ENCODE assay signal across 11 cellular contexts in the genomic region with DNA sequence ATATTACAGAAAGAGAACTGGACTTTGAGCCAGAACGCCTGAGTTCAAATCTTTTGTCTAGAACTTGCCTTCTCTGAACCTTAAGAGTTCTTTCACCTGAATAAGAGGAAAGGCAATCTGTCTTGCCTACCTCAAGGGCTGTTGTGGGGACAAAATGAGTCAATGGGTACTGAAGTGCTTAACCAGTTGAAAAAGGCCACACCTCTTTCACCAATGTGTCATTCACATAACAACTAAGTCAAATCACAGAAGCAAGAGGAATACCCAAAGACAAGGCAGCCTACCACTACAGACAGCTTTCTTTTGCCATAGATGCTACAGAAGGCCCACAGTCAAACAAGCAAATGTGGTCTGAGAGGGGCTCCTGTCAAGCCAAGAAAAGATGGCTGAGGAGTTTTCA. TPM values are rescaled to one million over a fixed set of nuclear protein-coding genes. Genes with fewer than 3 reads are reported as not detected.
DNase-seq lines count a peak whose midpoint lies in the region; ATAC-seq, FAIRE-seq and TF ChIP-seq lines count a peak whose summit lies in the region.
"Had no signal": no experiment of that assay in that cellular context is flagged by ENCODE, and none has a peak within 500 bp of the region (broad histone marks: within the 10 kb centered on the region; RNA-seq: fewer than 3 reads in every experiment).

No MANE protein-coding gene starts in this region.

- no peaks in the 10 kb centered on the region for H3K9me3 ChIP-seq in DND-41 (ENCODE audit: insufficient read depth, low read length, severe bottlenecking)
- no peaks in the 10 kb centered on the region for H3K9me3 ChIP-seq in Karpas-422 (ENCODE audit: low read length)

- no peaks in the 10 kb centered on the region for H3K27me3 ChIP-seq in DND-41 (ENCODE audit: insufficient read depth, low read length, poor library complexity)
- no peaks in the 10 kb centered on the region for H3K27me3 ChIP-seq in Karpas-422 (ENCODE audit: low read length)
- no peaks in the 10 kb centered on the region for H3K27me3 ChIP-seq in kidney epithelial cell (ENCODE audit: control insufficient read depth, insufficient read depth, low read length)

- no peak for ATAC-seq in DND-41 (ENCODE audit: insufficient read depth, low read depth)
- no peak for ATAC-seq in HG03571 (IDR thresholded peaks at IDR 0.05; ENCODE audit: unreplicated experiment)

- H2AFZ ChIP-seq in DND-41 (ENCODE audit: low read depth, low read length), result no peak overlapping the region
- no peak overlapping the region for H2AFZ ChIP-seq in Karpas-422 (ENCODE audit: low read length)

- no peaks in the 10 kb centered on the region for H3K9me2 ChIP-seq in Karpas-422 (replicated peaks; ENCODE audit: insufficient read depth, low read length)

- no peaks in the 10 kb centered on the region for H4K20me1 ChIP-seq in DND-41 (ENCODE audit: insufficient read depth, low read length)
- peaks cover 8% of the 10 kb centered on the region; the same call in 1 of the 2 replicates for H4K20me1 ChIP-seq in Karpas-422 (ENCODE audit: insufficient read depth, low read depth, low read length)

- no peak overlapping the region for H3K4me2 ChIP-seq in DND-41 (ENCODE audit: insufficient read depth, low read length)
- no peak overlapping the region for H3K4me2 ChIP-seq in Karpas-422 (ENCODE audit: low read depth, low read length, poor library complexity, severe bottlenecking)
- H3K4me2 ChIP-seq: KMS-11 had no signal

- FAIRE-seq in GM19239 (lab: Jason Lieb, UNC), result peak; percentile 78

- no peak for DNase-seq in DND-41
- no peak for DNase-seq in GM19239 (ENCODE audit: insufficient read length, low spot score)
- DNase-seq in Karpas-422, result no peak
- DNase-seq in kidney epithelial cell (ENCODE audit: low read depth), result peak; percentile 31
- no peak for DNase-seq in NCI-H1694 treated with DMSO at 0.1 percent for 48 hours (lab: John Stamatoyannopoulos, UW)
- DNase-seq in EL, result no peak
- no peak for DNase-seq in NCI-H1105 (lab: John Stamatoyannopoulos, UW)
- DNase-seq: effector CD4-positive, alpha-beta T cell; GOT3 had no signal

- H3K36me3 ChIP-seq in DND-41 (ENCODE audit: insufficient read depth, low read length) (peaks cover 37% of the 10 kb centered on the region), Karpas-422 (ENCODE audit: insufficient read depth, low read length) (peaks cover 14% of the 10 kb centered on the region), kidney epithelial cell (ENCODE audit: control insufficient read depth, insufficient read depth, low read length) (no peaks in the 10 kb centered on the region)

- H3K4me3 ChIP-seq in DND-41 (ENCODE audit: low read depth in 1 of 2, low read length in 2 of 2) (no peak overlapping the region), Karpas-422 (ENCODE audit: low read length) (no peak overlapping the region), kidney epithelial cell (ENCODE audit: low read depth, low read length) (no peak overlapping the region)

- no peak for TF ChIP-seq CTCF in DND-41 (IDR thresholded peaks at IDR 0.05; ENCODE audit: borderline replicate concordance, extremely low read depth, low read length, poor library complexity, severe bottlenecking)
- TF ChIP-seq CTCF in kidney epithelial cell (IDR thresholded peaks at IDR 0.05; ENCODE audit: insufficient read depth, low read length, poor library complexity, severe bottlenecking), result no peak

- H3K4me1 ChIP-seq in DND-41 (ENCODE audit: insufficient read depth, low read length) (peaks cover 85% of the 10 kb centered on the region), Karpas-422 (ENCODE audit: low read length) (peaks cover 71% of the 10 kb centered on the region)

- H3K27ac ChIP-seq in DND-41 (ENCODE audit: low read length) (peak overlapping the region; percentile 97), Karpas-422 (ENCODE audit: low read length) (peak overlapping the region; percentile 78)
- H3K27ac ChIP-seq: KMS-11 had no signal

- H3K79me2 ChIP-seq in DND-41 (ENCODE audit: insufficient read depth, low read length) (peaks cover 59% of the 10 kb centered on the region), Karpas-422 (ENCODE audit: low read length) (peaks cover 30% of the 10 kb centered on the region)

- H3K9ac ChIP-seq in DND-41 (ENCODE audit: low read depth, low read length), result no peak overlapping the region; the same call in 1 of the 2 replicates
- H3K9ac ChIP-seq in Karpas-422 (ENCODE audit: low read length), result no peak overlapping the region
- H3K9ac ChIP-seq: KMS-11 had no signal

RNA-seq across cellular contexts. Expression of a gene that starts 39.7 kb away (rescaled TPM):
- total RNA-seq in Karpas-422 (2014; rRNA removed; shearing (Covaris generic); ENCODE audit: low replicate concordance), result 60.5 and 133 TPM in 2 replicates
- total RNA-seq in kidney epithelial cell, result 37.5 and 53.7 TPM in 2 replicates

RNA-seq across cellular contexts. Expression of a gene that starts 42.7 kb away (rescaled TPM):
- total RNA-seq in Karpas-422 (2014; rRNA removed; shearing (Covaris generic); ENCODE audit: low replicate concordance), result 40.2 and 83.5 TPM in 2 replicates
- total RNA-seq in kidney epithelial cell, result 33.0 and 33.3 TPM in 2 replicates
